In the genomic region with DNA sequence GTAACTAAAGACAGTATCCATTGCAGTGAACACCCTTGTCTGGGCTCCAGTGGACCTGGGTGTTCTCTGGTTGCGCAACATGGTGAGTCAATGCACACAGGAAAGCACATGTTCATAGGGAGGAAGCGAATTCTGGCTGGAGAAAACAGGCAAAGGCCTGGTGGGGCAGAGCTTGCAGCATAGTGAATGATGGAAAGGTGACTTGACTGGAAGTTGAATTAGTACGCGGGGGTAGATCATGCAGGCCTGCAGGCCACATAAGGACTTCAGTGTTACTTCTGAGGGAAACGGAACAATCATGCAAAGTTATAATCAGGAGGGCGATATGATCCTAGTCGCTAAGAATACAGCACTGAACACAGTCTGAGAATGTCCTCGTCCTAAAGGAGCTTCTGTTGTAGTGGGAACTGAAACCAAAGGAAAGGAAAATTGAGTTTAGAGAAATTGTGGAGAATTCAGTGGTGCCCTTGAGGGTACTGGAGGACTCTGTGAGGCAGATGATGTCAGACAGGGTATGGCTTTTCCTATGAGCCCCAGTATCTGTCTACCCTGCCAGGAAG, we compare ENCODE assay signal across 1 cellular context.
TF ChIP-seq lines count a peak whose summit lies in the region.

No MANE protein-coding gene starts in this region.

TF ChIP-seq in HEK293, 187 proteins besides CTCF, POLR2A, EP300 and RAD21 (continued from another document):
- TF ChIP-seq, protein P1, sequence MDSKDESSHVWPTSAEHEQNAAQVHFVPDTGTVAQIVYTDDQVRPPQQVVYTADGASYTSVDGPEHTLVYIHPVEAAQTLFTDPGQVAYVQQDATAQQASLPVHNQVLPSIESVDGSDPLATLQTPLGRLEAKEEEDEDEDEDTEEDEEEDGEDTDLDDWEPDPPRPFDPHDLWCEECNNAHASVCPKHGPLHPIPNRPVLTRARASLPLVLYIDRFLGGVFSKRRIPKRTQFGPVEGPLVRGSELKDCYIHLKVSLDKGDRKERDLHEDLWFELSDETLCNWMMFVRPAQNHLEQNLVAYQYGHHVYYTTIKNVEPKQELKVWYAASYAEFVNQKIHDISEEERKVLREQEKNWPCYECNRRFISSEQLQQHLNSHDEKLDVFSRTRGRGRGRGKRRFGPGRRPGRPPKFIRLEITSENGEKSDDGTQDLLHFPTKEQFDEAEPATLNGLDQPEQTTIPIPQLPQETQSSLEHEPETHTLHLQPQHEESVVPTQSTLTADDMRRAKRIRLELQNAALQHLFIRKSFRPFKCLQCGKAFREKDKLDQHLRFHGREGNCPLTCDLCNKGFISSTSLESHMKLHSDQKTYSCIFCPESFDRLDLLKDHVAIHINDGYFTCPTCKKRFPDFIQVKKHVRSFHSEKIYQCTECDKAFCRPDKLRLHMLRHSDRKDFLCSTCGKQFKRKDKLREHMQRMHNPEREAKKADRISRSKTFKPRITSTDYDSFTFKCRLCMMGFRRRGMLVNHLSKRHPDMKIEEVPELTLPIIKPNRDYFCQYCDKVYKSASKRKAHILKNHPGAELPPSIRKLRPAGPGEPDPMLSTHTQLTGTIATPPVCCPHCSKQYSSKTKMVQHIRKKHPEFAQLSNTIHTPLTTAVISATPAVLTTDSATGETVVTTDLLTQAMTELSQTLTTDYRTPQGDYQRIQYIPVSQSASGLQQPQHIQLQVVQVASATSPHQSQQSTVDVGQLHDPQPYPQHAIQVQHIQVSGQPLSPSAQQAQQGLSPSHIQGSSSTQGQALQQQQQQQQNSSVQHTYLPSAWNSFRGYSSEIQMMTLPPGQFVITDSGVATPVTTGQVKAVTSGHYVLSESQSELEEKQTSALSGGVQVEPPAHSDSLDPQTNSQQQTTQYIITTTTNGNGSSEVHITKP (tag by site-specific recombination; IDR thresholded peaks at IDR 0.05) = peak; percentile 36
